In genomic region chr3:186277268-186277909, GRCh38 we compare ENCODE assay signal across 7 cellular contexts.
DNase-seq lines count a peak whose midpoint lies in the region; ATAC-seq and TF ChIP-seq lines count a peak whose summit lies in the region.

No MANE protein-coding gene starts in this region.

- peak; percentile 99 for ATAC-seq in HCT116
- no peak for ATAC-seq in HG03432 (IDR thresholded peaks at IDR 0.05; ENCODE audit: unreplicated experiment)

- TF ChIP-seq POLR2A in HCT116 (IDR thresholded peaks at IDR 0.05; ENCODE audit: borderline replicate concordance, extremely low read depth, insufficient read depth, insufficient read length) (no peak), spleen (IDR thresholded peaks at IDR 0.05) (no peak)

- TF ChIP-seq CTCF in HCT116 (IDR thresholded peaks at IDR 0.05 in 2 of 3, conservative IDR thresholded peaks at IDR 0.05 in 1 of 3; ENCODE audit: borderline replicate concordance in 1 of 3, insufficient read depth in 1 of 3, low read depth in 2 of 3, low read length in 2 of 3), result peak; percentile 49 to 80 (median 68)
- peak in 8 of 11 experiments; percentile 10 to 43 (median 26) for TF ChIP-seq CTCF in spleen (IDR thresholded peaks at IDR 0.05 in 8 of 11, conservative IDR thresholded peaks at IDR 0.05 in 3 of 11)

- H3K4me1 ChIP-seq in HCT116 (ENCODE audit: control insufficient read depth in 1 of 2, insufficient read depth in 2 of 2, low read length in 2 of 2) (peaks cover 0 to 5% of the 10 kb centered on the region in 2 experiments; a peak in 1 of 4 replicates), SJCRH30 (no peaks in the 10 kb centered on the region), spleen (no peaks in the 10 kb centered on the region)

- no peaks in the 10 kb centered on the region for H3K9me2 ChIP-seq in HCT116 (ENCODE audit: insufficient read depth)

- WGBS in spleen, 5 donors, result 62 to 75% (median 70%) methylated on average over 10 of the region's 10 CpGs

- H4K20me1 ChIP-seq in HCT116 (ENCODE audit: insufficient read depth), result no peaks in the 10 kb centered on the region

- H3K9ac ChIP-seq in HCT116 (ENCODE audit: low read length), result no peak overlapping the region

- H3K36me3 ChIP-seq in HCT116 (ENCODE audit: control insufficient read depth in 1 of 2, insufficient read depth in 2 of 2, low read length in 2 of 2) (no peaks in the 10 kb centered on the region), SJCRH30 (no peaks in the 10 kb centered on the region), spleen (peaks cover 0 to 53% (median 0%) of the 10 kb centered on the region in 6 donors)

- H3K79me2 ChIP-seq in HCT116 (ENCODE audit: insufficient read depth, low read length), result no peaks in the 10 kb centered on the region

- POLR2A ChIA-PET in HCT116 (lab: Charles Lee), result no interaction called here

- H3K9me3 ChIP-seq in HCT116 (ENCODE audit: control insufficient read depth in 1 of 2, insufficient read depth in 1 of 2, low read depth in 1 of 2, low read length in 2 of 2) (no peaks in the 10 kb centered on the region), SJCRH30 (replicated peaks) (no peaks in the 10 kb centered on the region), spleen (no peaks in the 10 kb centered on the region)

- peak; percentile 93 for TF ChIP-seq RAD21 in HCT116 (IDR thresholded peaks at IDR 0.05; ENCODE audit: low read depth)

- H3K27me3 ChIP-seq in HCT116 (ENCODE audit: insufficient read depth, low read length), result no peaks in the 10 kb centered on the region
- H3K27me3 ChIP-seq in SJCRH30, result no peaks in the 10 kb centered on the region
- H3K27me3 ChIP-seq in spleen (replicated peaks in 1 of 7), result no peaks in the 10 kb centered on the region

- RAD21 ChIA-PET in HCT116 (lab: Charles Lee; ENCODE audit: low non-redundant PET in 1 of 2, low total read pairs in 2 of 2, uncharacterized antibody in 2 of 2, unreplicated experiment in 2 of 2), result interaction anchor here in 1 of 2 experiments (0.5 kb wide), 1 partner anchor 601 kb away, joined by 3 read pairs; no protein-coding TSS in a partner anchor

- intact Hi-C loops in HCT116 (cut with micrococcal nuclease), result loop anchor here (1.0 to 5.0 kb wide), 3 partner anchors 294 to 615 kb away; no protein-coding TSS in a partner anchor
- intact Hi-C loops in spleen (cut with DNase I; ENCODE audit: low total_unique reads), result no loop called here

- H3K4me2 ChIP-seq in HCT116 (ENCODE audit: low read length), result peak overlapping the region; percentile 37

- peak overlapping the region; percentile 87 for H2AFZ ChIP-seq in HCT116 (ENCODE audit: low read depth, low read length, poor library complexity, severe bottlenecking)

- no TSS peak for BruUV-seq in HCT116 (replicated peaks; lab: Mats Ljungman, UMichigan)

- H3K27ac ChIP-seq in HCT116 (ENCODE audit: low read depth, low read length) (no peak overlapping the region), SJCRH30 (no peak overlapping the region), spleen (no peak overlapping the region)

- CTCF ChIA-PET in HCT116 (lab: Charles Lee), result interaction anchor here (0.6 to 1.8 kb wide), 14 partner anchors 13 to 617 kb away, joined by 3 to 16 read pairs (median 6); partner anchors contain the start of gene DNAJB11

- H3K4me3 ChIP-seq in HCT116 (replicated peaks in 1 of 2; ENCODE audit: low read depth in 1 of 2, low read length in 2 of 2), result no peak overlapping the region
- H3K4me3 ChIP-seq in SJCRH30, result no peak overlapping the region
- H3K4me3 ChIP-seq in spleen, result no peak overlapping the region

- DNase-seq in HCT116 (ENCODE audit: low read depth, low spot score) (peak; percentile 40), SJCRH30 (peak; percentile 25 to 66), glomerular visceral epithelial cell (ENCODE audit: extremely low spot score) (peak; percentile 41), spleen (no peak), NCI-H128 (lab: John Stamatoyannopoulos, UW; ENCODE audit: unreplicated experiment) (no peak), NCI-H2029 treated with DMSO at 0.1 percent for 48 hours (lab: John Stamatoyannopoulos, UW) (no peak)

TF ChIP-seq in HCT116, 20 proteins besides CTCF, POLR2A, EP300 and RAD21:
- peak; percentile 42 for TF ChIP-seq YY1 (IDR thresholded peaks at IDR 0.05; ENCODE audit: extremely low read depth, insufficient replicate concordance, low read depth, low read length)
- TF ChIP-seq, protein P1, sequence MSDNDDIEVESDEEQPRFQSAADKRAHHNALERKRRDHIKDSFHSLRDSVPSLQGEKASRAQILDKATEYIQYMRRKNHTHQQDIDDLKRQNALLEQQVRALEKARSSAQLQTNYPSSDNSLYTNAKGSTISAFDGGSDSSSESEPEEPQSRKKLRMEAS (IDR thresholded peaks at IDR 0.05), result peak; percentile 51
- no peak for TF ChIP-seq SP1 (IDR thresholded peaks at IDR 0.05; ENCODE audit: low read depth)
- peak; percentile 92 for TF ChIP-seq EGR1 (IDR thresholded peaks at IDR 0.05; ENCODE audit: low read depth)
- TF ChIP-seq FOSL1 (IDR thresholded peaks at IDR 0.05; ENCODE audit: low read depth), result no peak

Comparison
In these comparisons a context has a peak if more than half of its experiments do, and no peak if none do; other contexts are left out.
1. DNase-seq: peak in HCT116 (single experiment), SJCRH30 (2 of 2) and glomerular visceral epithelial cell (single experiment); none in spleen (single experiment), NCI-H128 (single experiment) and NCI-H2029 treated with DMSO at 0.1 percent for 48 hours (single experiment).